In genomic region chr4:140252742-140253555, GRCh38 we compare ENCODE assay signal across 8 cellular contexts.
DNase-seq lines count a peak whose midpoint lies in the region; ATAC-seq and TF ChIP-seq lines count a peak whose summit lies in the region.

No MANE protein-coding gene starts in this region.

- TF ChIP-seq POLR2A in IMR-90 (IDR thresholded peaks at IDR 0.05; ENCODE audit: low read depth, low read length) (no peak), Peyer's patch (IDR thresholded peaks at IDR 0.05) (peak in 1 of 2 donors; percentile 12), stomach (IDR thresholded peaks at IDR 0.05) (no peak)

- peak overlapping the region; percentile 71 for H3K4me2 ChIP-seq in IMR-90 (ENCODE audit: low read depth, low read length)

- POLR2A ChIA-PET in IMR-90 (lab: Charles Lee; ENCODE audit: unreplicated experiment): interaction anchor here (0.5 to 0.7 kb wide), 3 partner anchors 57 to 102 kb away, joined by 3 to 5 read pairs (median 5); partner anchors contain the start of gene MAML3

- BruUV-seq in IMR-90 (replicated peaks; lab: Mats Ljungman, UMichigan): no TSS peak

- H3K4ac ChIP-seq in IMR-90 (ENCODE audit: low read depth, low read length): peak overlapping the region; percentile 87

- H3K27me3 Mint-ChIP-seq in natural killer cell (ENCODE audit: low read depth in 2 of 2): peaks cover 27 to 41% of the 10 kb centered on the region in 2 donors

- no peaks in the 10 kb centered on the region for H3K9me3 Mint-ChIP-seq in natural killer cell

- ATAC-seq in GM19395 (IDR thresholded peaks at IDR 0.05; ENCODE audit: unreplicated experiment): peak; percentile 73
- ATAC-seq in IMR-90 (ENCODE audit: low read depth): peak; percentile 84
- peak; percentile 79 to 89 (median 80) for ATAC-seq in natural killer cell

- intact Hi-C loops in IMR-90 (cut with micrococcal nuclease) (loop anchor here (1.0 to 10.0 kb wide), 6 partner anchors 73 to 596 kb away; no protein-coding TSS in a partner anchor), natural killer cell (cut with micrococcal nuclease) (loop anchor here (1.0 to 10.0 kb wide), 4 partner anchors 201 to 648 kb away; no protein-coding TSS in a partner anchor), stomach (cut with DNase I; ENCODE audit: low total_unique reads) (loop anchor here (5.0 kb wide), 2 partner anchors 101 to 241 kb away; partner anchors contain the start of gene MAML3)

- peak overlapping the region; percentile 53 for H3K56ac ChIP-seq in IMR-90 (ENCODE audit: extremely low read depth, insufficient read depth, low read length)

- H3K4me1 ChIP-seq in IMR-90 (ENCODE audit: control insufficient read depth, insufficient read depth, low read length): peaks cover 25% of the 10 kb centered on the region
- H3K4me1 ChIP-seq in Peyer's patch: peaks cover 0 to 14% (median 0%) of the 10 kb centered on the region in 4 donors
- peaks cover 20 to 45% (median 35%) of the 10 kb centered on the region in 4 donors for H3K4me1 ChIP-seq in stomach

- CTCF ChIA-PET in IMR-90 (lab: Yijun Ruan, JAX): interaction anchor here (0.5 to 2.3 kb wide), 19 partner anchors 9 to 602 kb away, joined by 3 to 8 read pairs (median 3); no protein-coding TSS in a partner anchor

- no peak for TF ChIP-seq EP300 in stomach (IDR thresholded peaks at IDR 0.05)

- H3K23ac ChIP-seq in IMR-90 (ENCODE audit: low read depth, low read length): peak overlapping the region; percentile 55; the same call in 1 of the 2 replicates

- peak overlapping the region; percentile 93 to 97 for H4K8ac ChIP-seq in IMR-90 (ENCODE audit: low read depth in 2 of 2, low read length in 2 of 2)

- H2AFZ ChIP-seq in IMR-90 (replicated peaks; ENCODE audit: low read length, poor library complexity): peak overlapping the region; percentile 97

- H3K36me3 Mint-ChIP-seq in natural killer cell: no peaks in the 10 kb centered on the region

- peaks cover 0 to 5% of the 10 kb centered on the region in 2 donors for H3K4me1 Mint-ChIP-seq in natural killer cell

- DNase-seq in AML-193 (lab: John Stamatoyannopoulos, UW): peak; percentile 42 to 46
- DNase-seq in IMR-90: peak; percentile 56
- peak; percentile 45 to 83 (median 80) for DNase-seq in Peyer's patch
- DNase-seq in activated effector memory CD4-positive, alpha-beta T cell treated with Interleukin-2 at 50 U/mL for 16 hours: peak; percentile 36
- DNase-seq in fibroblast of pulmonary artery (ENCODE audit: low read depth): peak; percentile 90
- DNase-seq in natural killer cell: peak; percentile 53
- peak; percentile 74 for DNase-seq in stomach

- H4K91ac ChIP-seq in IMR-90 (ENCODE audit: insufficient read depth, low read depth, low read length): peak overlapping the region; percentile 85

- H2BK20ac ChIP-seq in IMR-90 (ENCODE audit: low read depth, low read length): peak overlapping the region; percentile 23; the same call in 1 of the 2 replicates

- WGBS in IMR-90 (ENCODE audit: extremely low coverage in 2 of 2, insufficient read length in 1 of 2), 2 experiments: 4% methylated on average over 5 of the region's 72 CpGs; no CpG with 5 or more reads in 1 of the 2 experiments
- WGBS in stomach, 5 donors: 0 to 1% (median 0%) methylated on average over 39 to 72 of the region's 72 CpGs

- H3K27ac ChIP-seq in IMR-90 (ENCODE audit: insufficient read depth, low read length) (peak overlapping the region; percentile 78), Peyer's patch (peak overlapping the region; percentile 52 to 86 (median 78)), stomach (peak overlapping the region; percentile 89 to 97 (median 92))

- H3K4me3 Mint-ChIP-seq in natural killer cell: peak overlapping the region; percentile 70

- H2BK5ac ChIP-seq in IMR-90 (ENCODE audit: low read depth, low read length, poor library complexity, severe bottlenecking): peak overlapping the region; percentile 76

- dilution Hi-C loops in IMR-90 (cut with HindIII; ENCODE audit: low sequenced_read_pairs, unreplicated experiment): no loop called here

- H3K9me1 ChIP-seq in IMR-90 (ENCODE audit: insufficient read depth, low read length): peaks cover 17% of the 10 kb centered on the region

- peak; percentile 88 for TF ChIP-seq RAD21 in IMR-90 (IDR thresholded peaks at IDR 0.05; ENCODE audit: low read length)

- peak overlapping the region; percentile 89 for H2BK120ac ChIP-seq in IMR-90 (ENCODE audit: low read depth, low read length)

- H3K18ac ChIP-seq in IMR-90 (ENCODE audit: low read depth, low read length): peak overlapping the region; percentile 16; the same call in 1 of the 2 replicates

- peak overlapping the region; percentile 83 for H2AK9ac ChIP-seq in IMR-90 (replicated peaks; ENCODE audit: low read depth, low read length, poor library complexity)

- H3K36me3 ChIP-seq in IMR-90 (ENCODE audit: control insufficient read depth, insufficient read depth, low read length) (no peaks in the 10 kb centered on the region), Peyer's patch (no peaks in the 10 kb centered on the region), stomach (no peaks in the 10 kb centered on the region)

- peak overlapping the region; percentile 42 for H3K4me3 ChIP-seq in IMR-90 (ENCODE audit: insufficient read depth, low read depth, low read length)
- peak overlapping the region; percentile 41 to 77 (median 64) for H3K4me3 ChIP-seq in Peyer's patch
- H3K4me3 ChIP-seq in fibroblast of pulmonary artery (replicated peaks; ENCODE audit: low read depth, low read length): peak overlapping the region; percentile 48
- H3K4me3 ChIP-seq in stomach: peak overlapping the region; percentile 51 to 75 (median 58)

- TF ChIP-seq CTCF in IMR-90 (conservative IDR thresholded peaks at IDR 0.05; ENCODE audit: low read depth, low read length) (peak; percentile 89), Peyer's patch (IDR thresholded peaks at IDR 0.05) (peak; percentile 43 to 96 (median 88)), fibroblast of pulmonary artery (IDR thresholded peaks at IDR 0.05; ENCODE audit: low read length, missing control alignments) (peak; percentile 60), natural killer cell (IDR thresholded peaks at IDR 0.05) (peak; percentile 98), stomach (IDR thresholded peaks at IDR 0.05) (peak in 5 of 7 experiments; percentile 64 to 98 (median 94))

- H3K14ac ChIP-seq in IMR-90 (replicated peaks; ENCODE audit: low read depth, low read length): peak overlapping the region; percentile 76

- H3K79me1 ChIP-seq in IMR-90 (ENCODE audit: low read depth in 1 of 2, low read length in 2 of 2): 0 out of 4 replicates have a peak, but pooled peaks cover 0 to 4% of the 10 kb centered on the region in 2 experiments

- no peak overlapping the region for H3K27ac Mint-ChIP-seq in natural killer cell

- H4K5ac ChIP-seq in IMR-90 (ENCODE audit: low read depth, low read length): peak overlapping the region; percentile 72

- H2BK15ac ChIP-seq in IMR-90 (ENCODE audit: low read depth, low read length): peak overlapping the region; percentile 76; the same call in 2 of the 3 replicates

- H2AK5ac ChIP-seq in IMR-90 (ENCODE audit: low read depth, low read length): peak overlapping the region; percentile 26; the same call in 1 of the 2 replicates

- peak overlapping the region; percentile 59 for H3K9ac ChIP-seq in IMR-90 (ENCODE audit: low read depth, low read length)

- H3K9me3 ChIP-seq in IMR-90 (ENCODE audit: control insufficient read depth, insufficient read depth, low read length) (no peaks in the 10 kb centered on the region), Peyer's patch (no peaks in the 10 kb centered on the region), stomach (no peaks in the 10 kb centered on the region)

- no peaks in the 10 kb centered on the region for H4K20me1 ChIP-seq in IMR-90 (ENCODE audit: insufficient read depth, low read length)

- H3K27me3 ChIP-seq in IMR-90 (ENCODE audit: control insufficient read depth, insufficient read depth, low read length) (no peaks in the 10 kb centered on the region), Peyer's patch (no peaks in the 10 kb centered on the region), stomach (no peaks in the 10 kb centered on the region)

- in situ Hi-C loops in IMR-90 (cut with MboI; ENCODE audit: low sequenced_read_pairs): loop anchor here (5.0 to 10.0 kb wide), 2 partner anchors 101 to 518 kb away; partner anchors contain the start of gene MAML3

TF ChIP-seq in IMR-90, 13 proteins besides CTCF, POLR2A, EP300 and RAD21:
- TF ChIP-seq MAFK (IDR thresholded peaks at IDR 0.05; ENCODE audit: low read depth, low read length) (no peak), BHLHE40 (IDR thresholded peaks at IDR 0.05; ENCODE audit: low read depth, low read length) (no peak), RFX5 (IDR thresholded peaks at IDR 0.05; ENCODE audit: low read depth, low read length) (no peak), FOS (IDR thresholded peaks at IDR 0.05; ENCODE audit: low read depth, low read length) (no peak), SMC3 (IDR thresholded peaks at IDR 0.05; ENCODE audit: low read depth, low read length) (peak; percentile 82), MAZ (IDR thresholded peaks at IDR 0.05; ENCODE audit: borderline replicate concordance, low read depth, low read length) (peak; percentile 61; the same call in 1 of the 2 replicates), CHD1 (IDR thresholded peaks at IDR 0.05; ENCODE audit: low read depth, low read length) (no peak), MXI1 (IDR thresholded peaks at IDR 0.05; ENCODE audit: borderline replicate concordance, low read depth, low read length) (0 out of 2 replicates have a peak, but pooled peaks have one; percentile 9), USF2 (IDR thresholded peaks at IDR 0.05; ENCODE audit: low read depth, low read length) (no peak), RCOR1 (IDR thresholded peaks at IDR 0.05; ENCODE audit: insufficient replicate concordance, low read length) (no peak)

Comparison
In these comparisons a context has a peak if more than half of its experiments do, and no peak if none do; other contexts are left out.
1. Peak in every context shown above with its lines: DNase-seq, ATAC-seq, H3K4me3 ChIP-seq and H3K27ac ChIP-seq.
2. DNase-seq: peak in every context shown above with its lines; median percentile 90 in fibroblast of pulmonary artery; 80 in Peyer's patch; 74 in stomach; 56 in IMR-90; 53 in natural killer cell; 44 in AML-193; 36 in activated effector memory CD4-positive, alpha-beta T cell treated with Interleukin-2 at 50 U/mL for 16 hours.